15 cellular contexts compared by ENCODE assay signal in the genomic region with DNA sequence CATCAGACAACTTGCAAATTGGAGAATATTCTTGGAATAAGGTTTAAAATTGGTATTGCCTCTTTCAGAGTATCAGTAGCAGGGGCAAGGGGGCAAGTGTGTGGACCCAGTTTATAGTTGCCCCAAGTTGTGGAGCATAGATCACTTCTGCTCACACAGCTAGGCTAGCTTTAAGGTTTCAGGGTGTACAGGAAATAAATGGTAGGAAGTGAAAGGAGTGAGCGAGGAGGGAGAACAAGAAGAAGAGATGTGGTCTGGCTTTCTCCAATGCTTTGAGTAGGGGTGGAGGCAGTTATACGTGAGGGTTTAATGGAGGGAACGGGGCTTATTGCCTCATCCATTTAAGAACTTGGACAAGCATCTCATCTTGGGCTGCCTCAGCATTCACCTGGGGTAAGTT.
"Had no signal": no experiment of that assay in that cellular context is flagged by ENCODE, and none has a peak within 500 bp of the region (broad histone marks: within the 10 kb centered on the region; RNA-seq: fewer than 3 reads in every experiment).

No MANE protein-coding gene starts in this region.

- H3K36me3 ChIP-seq: prostate gland had no signal

- H3K4me3 ChIP-seq: prostate gland, skin epidermis had no signal

- H3K4me1 ChIP-seq: foreskin keratinocyte, prostate gland had no signal

- H3K36me3 Mint-ChIP-seq: immature natural killer cell, type B pancreatic cell had no signal

- H3K27ac Mint-ChIP-seq: activated T-helper 17 cell treated with anti-CD3 and anti-CD28 coated beads, Interleukin-2, amount 50 U/mL, for 72 hours; immature natural killer cell; nephron; type B pancreatic cell had no signal

- H3K4me3 Mint-ChIP-seq: activated T-helper 17 cell treated with anti-CD3 and anti-CD28 coated beads, Interleukin-2, amount 50 U/mL, for 72 hours; effector memory CD8-positive, alpha-beta T cell; immature natural killer cell; nephron; stimulated activated naive CD8-positive, alpha-beta T cell treated with anti-CD3 and anti-CD28 coated beads, Interleukin-15, amount 100 ng/mL, for 72 hours; type B pancreatic cell had no signal

- H3K9me3 ChIP-seq: prostate gland had no signal

- H3K9me3 Mint-ChIP-seq: activated T-helper 17 cell treated with anti-CD3 and anti-CD28 coated beads, Interleukin-2, amount 50 U/mL, for 72 hours; effector memory CD8-positive, alpha-beta T cell; nephron; stimulated activated naive CD8-positive, alpha-beta T cell treated with anti-CD3 and anti-CD28 coated beads, Interleukin-15, amount 100 ng/mL, for 72 hours; type B pancreatic cell had no signal

- ATAC-seq: activated T-helper 17 cell treated with anti-CD3 and anti-CD28 coated beads, Interleukin-2, amount 50 U/mL, for 72 hours; effector memory CD8-positive, alpha-beta T cell; foreskin keratinocyte; right cardiac atrium; stimulated activated naive CD8-positive, alpha-beta T cell treated with anti-CD3 and anti-CD28 coated beads, Interleukin-15, amount 100 ng/mL, for 72 hours had no signal

- H3K27ac ChIP-seq: foreskin keratinocyte, prostate gland, skin epidermis had no signal

- H3K27me3 ChIP-seq: foreskin keratinocyte had no signal

- DNase-seq: activated CD4-positive, CD25-positive, alpha-beta regulatory T cell; activated naive CD4-positive, alpha-beta T cell treated with Interleukin-2 at 50 U/mL for 16 hours; dermis blood vessel endothelial cell; effector memory CD8-positive, alpha-beta T cell; foreskin keratinocyte; head of caudate nucleus; immature natural killer cell; occipital lobe; right cardiac atrium; stimulated activated naive CD8-positive, alpha-beta T cell treated with anti-CD3 and anti-CD28 coated beads, Interleukin-15, amount 100 ng/mL, for 72 hours had no signal

- H3K4me1 Mint-ChIP-seq: activated T-helper 17 cell treated with anti-CD3 and anti-CD28 coated beads, Interleukin-2, amount 50 U/mL, for 72 hours; immature natural killer cell had no signal
